ENCODE assay signal across 7 cellular contexts in the genomic region with DNA sequence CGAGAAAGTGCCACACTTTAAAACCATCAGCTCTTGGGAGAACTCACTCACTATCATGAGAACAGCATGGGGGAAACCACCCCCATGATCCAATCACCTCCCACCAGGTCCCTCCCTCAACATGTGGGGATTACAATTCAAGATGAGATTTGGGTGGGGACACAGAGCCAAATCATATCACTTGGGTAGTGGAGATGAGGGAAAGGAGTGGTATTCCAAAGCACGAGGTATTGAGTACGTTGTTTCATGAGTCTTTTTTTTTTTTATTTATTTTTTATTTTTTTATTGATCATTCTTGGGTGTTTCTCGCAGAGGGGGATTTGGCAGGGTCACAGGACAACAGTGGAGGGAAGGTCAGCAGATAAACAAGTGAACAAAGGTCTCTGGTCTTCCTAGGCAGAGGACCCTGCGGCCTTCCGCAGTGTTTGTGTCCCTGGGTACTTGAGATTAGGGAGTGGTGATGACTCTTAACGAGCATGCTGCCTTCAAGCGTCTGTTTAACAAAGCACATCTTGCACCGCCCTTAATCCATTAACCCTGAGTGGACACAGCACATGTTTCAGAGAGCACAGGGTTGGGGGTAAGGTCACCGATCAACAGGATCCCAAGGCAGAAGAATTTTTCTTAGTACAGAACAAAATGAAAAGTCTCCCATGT. TPM values are rescaled to one million over a fixed set of nuclear protein-coding genes. Genes with fewer than 3 reads are reported as not detected.
DNase-seq lines count a peak whose midpoint lies in the region; ATAC-seq and TF ChIP-seq lines count a peak whose summit lies in the region.
"Not testable (repeated sequence)": the region's sequence is repeated elsewhere in the genome, so short reads cannot be mapped to it uniquely, and the experiment has no call there.

No MANE protein-coding gene starts in this region.

- not testable (repeated sequence) for H3K9ac ChIP-seq in neural progenitor cell

- H3K9me3 Mint-ChIP-seq in activated T-helper 1 cell treated with anti-CD3 and anti-CD28 coated beads, Interleukin-12 subunit alpha, Interleukin-12 subunit beta, Interleukin-2, Interleukin-4 antibody, amounts not matched to agents 30 ng/mL and 10 ng/mL and 1 ng/mL, durations not matched to agents 14 hours and 24 hours and 36 hours; dendritic cell treated with granulocyte-macrophage colony-stimulating factor and Interleukin-4, amounts not matched to agents 40 ng/mL and 50 ng/mL, for 4 days; neural progenitor cell; stimulated activated effector memory CD8-positive, alpha-beta T cell treated with anti-CD3 and anti-CD28 coated beads, Interleukin-12 subunit alpha, Interleukin-12 subunit beta, amount 100 ng/mL, for 72 hours: not testable (repeated sequence)

- H3K4me1 Mint-ChIP-seq in activated T-helper 1 cell treated with anti-CD3 and anti-CD28 coated beads, Interleukin-12 subunit alpha, Interleukin-12 subunit beta, Interleukin-2, Interleukin-4 antibody, amounts not matched to agents 30 ng/mL and 10 ng/mL and 1 ng/mL, durations not matched to agents 14 hours and 24 hours and 36 hours (ENCODE audit: low read depth), result peaks cover 44% of the 10 kb centered on the region
- peaks cover 77% of the 10 kb centered on the region for H3K4me1 Mint-ChIP-seq in dendritic cell treated with granulocyte-macrophage colony-stimulating factor and Interleukin-4, amounts not matched to agents 40 ng/mL and 50 ng/mL, for 4 days (ENCODE audit: low read depth)
- H3K4me1 Mint-ChIP-seq in neural progenitor cell, result peaks cover 25% of the 10 kb centered on the region
- H3K4me1 Mint-ChIP-seq in stimulated activated effector memory CD8-positive, alpha-beta T cell treated with anti-CD3 and anti-CD28 coated beads, Interleukin-12 subunit alpha, Interleukin-12 subunit beta, amount 100 ng/mL, for 72 hours, result peaks cover 37% of the 10 kb centered on the region

- not testable (repeated sequence) for H2AFZ ChIP-seq in neural progenitor cell (replicated peaks)

- not testable (repeated sequence) for H3K27me3 Mint-ChIP-seq in activated T-helper 1 cell treated with anti-CD3 and anti-CD28 coated beads, Interleukin-12 subunit alpha, Interleukin-12 subunit beta, Interleukin-2, Interleukin-4 antibody, amounts not matched to agents 30 ng/mL and 10 ng/mL and 1 ng/mL, durations not matched to agents 14 hours and 24 hours and 36 hours (ENCODE audit: insufficient read depth); dendritic cell treated with granulocyte-macrophage colony-stimulating factor and Interleukin-4, amounts not matched to agents 40 ng/mL and 50 ng/mL, for 4 days; neural progenitor cell (ENCODE audit: insufficient read depth, low read depth)

- peaks cover 11% of the 10 kb centered on the region for H3F3A ChIP-seq in neural progenitor cell (ENCODE audit: low read depth)

- CTCF ChIA-PET in HEK293 (lab: Yijun Ruan, JAX), result interaction anchor here (0.7 kb wide), 1 partner anchor 15 kb away, joined by 3 read pairs; no protein-coding TSS in a partner anchor

- peaks cover 12% of the 10 kb centered on the region for H3K79me2 ChIP-seq in neural progenitor cell (ENCODE audit: low read depth)

- 0 out of 2 replicates have a peak overlapping the region, but pooled peaks have one; percentile 22 for H3K27ac ChIP-seq in 22Rv1
- H3K27ac ChIP-seq in HEK293 (ENCODE audit: extremely low read depth, low read depth, low read length); neural progenitor cell: not testable (repeated sequence)
- peak overlapping the region; percentile 79 for H3K27ac ChIP-seq in WERI-Rb-1

- H3K4me1 ChIP-seq in HEK293 (ENCODE audit: control insufficient read depth, insufficient read depth, low read length), result not testable (repeated sequence)
- H3K4me1 ChIP-seq in neural progenitor cell, result peaks cover 11% of the 10 kb centered on the region

- H3K9me3 ChIP-seq in HEK293 (ENCODE audit: control insufficient read depth, insufficient read depth, low read depth, low read length); WERI-Rb-1 (ENCODE audit: severe bottlenecking); neural progenitor cell (ENCODE audit: low read depth): not testable (repeated sequence)

- not testable (repeated sequence) for H3K4me2 ChIP-seq in neural progenitor cell

- H3K27me3 ChIP-seq in WERI-Rb-1 (ENCODE audit: insufficient read depth, low read depth, severe bottlenecking); neural progenitor cell: not testable (repeated sequence)

- H3K4me3 ChIP-seq in HEK293 (ENCODE audit: low read depth, low read length); WERI-Rb-1 (ENCODE audit: low read depth, low read length); neural progenitor cell: not testable (repeated sequence)

- intact Hi-C loops in activated T-helper 1 cell treated with anti-CD3 and anti-CD28 coated beads, Interleukin-12 subunit alpha, Interleukin-12 subunit beta, Interleukin-2, Interleukin-4 antibody, amounts not matched to agents 30 ng/mL and 10 ng/mL and 1 ng/mL, durations not matched to agents 14 hours and 24 hours and 36 hours (cut with micrococcal nuclease); dendritic cell treated with granulocyte-macrophage colony-stimulating factor and Interleukin-4, amounts not matched to agents 40 ng/mL and 50 ng/mL, for 4 days (cut with micrococcal nuclease): not testable (repeated sequence)

- peak overlapping the region; percentile 21 for H3K27ac Mint-ChIP-seq in activated T-helper 1 cell treated with anti-CD3 and anti-CD28 coated beads, Interleukin-12 subunit alpha, Interleukin-12 subunit beta, Interleukin-2, Interleukin-4 antibody, amounts not matched to agents 30 ng/mL and 10 ng/mL and 1 ng/mL, durations not matched to agents 14 hours and 24 hours and 36 hours
- peak overlapping the region; percentile 53 for H3K27ac Mint-ChIP-seq in dendritic cell treated with granulocyte-macrophage colony-stimulating factor and Interleukin-4, amounts not matched to agents 40 ng/mL and 50 ng/mL, for 4 days
- H3K27ac Mint-ChIP-seq in neural progenitor cell, result not testable (repeated sequence)
- H3K27ac Mint-ChIP-seq in stimulated activated effector memory CD8-positive, alpha-beta T cell treated with anti-CD3 and anti-CD28 coated beads, Interleukin-12 subunit alpha, Interleukin-12 subunit beta, amount 100 ng/mL, for 72 hours, result peak overlapping the region; percentile 21

- H3K36me3 ChIP-seq in HEK293 (ENCODE audit: control insufficient read depth in 2 of 2, insufficient read depth in 1 of 2, low read length in 2 of 2), result peaks cover 10 to 18% of the 10 kb centered on the region in 2 experiments; a peak in 2 of 3 replicates
- H3K36me3 ChIP-seq in WERI-Rb-1, result peaks cover 18% of the 10 kb centered on the region
- H3K36me3 ChIP-seq in neural progenitor cell, result not testable (repeated sequence)

- not testable (repeated sequence) for H3K4me3 Mint-ChIP-seq in activated T-helper 1 cell treated with anti-CD3 and anti-CD28 coated beads, Interleukin-12 subunit alpha, Interleukin-12 subunit beta, Interleukin-2, Interleukin-4 antibody, amounts not matched to agents 30 ng/mL and 10 ng/mL and 1 ng/mL, durations not matched to agents 14 hours and 24 hours and 36 hours; dendritic cell treated with granulocyte-macrophage colony-stimulating factor and Interleukin-4, amounts not matched to agents 40 ng/mL and 50 ng/mL, for 4 days; stimulated activated effector memory CD8-positive, alpha-beta T cell treated with anti-CD3 and anti-CD28 coated beads, Interleukin-12 subunit alpha, Interleukin-12 subunit beta, amount 100 ng/mL, for 72 hours
- H3K4me3 Mint-ChIP-seq in neural progenitor cell, result peak overlapping the region; percentile 55

- ATAC-seq in stimulated activated effector memory CD8-positive, alpha-beta T cell treated with anti-CD3 and anti-CD28 coated beads, Interleukin-12 subunit alpha, Interleukin-12 subunit beta, amount 100 ng/mL, for 72 hours, result not testable (repeated sequence)

- TF ChIP-seq CTCF in 22Rv1 (IDR thresholded peaks at IDR 0.05); HEK293 (tag by site-specific recombination; IDR thresholded peaks at IDR 0.05); WERI-Rb-1 (IDR thresholded peaks at IDR 0.05; ENCODE audit: low read depth, low read length); neural progenitor cell (IDR thresholded peaks at IDR 0.05): not testable (repeated sequence)

- peaks cover 15% of the 10 kb centered on the region for H3K36me3 Mint-ChIP-seq in activated T-helper 1 cell treated with anti-CD3 and anti-CD28 coated beads, Interleukin-12 subunit alpha, Interleukin-12 subunit beta, Interleukin-2, Interleukin-4 antibody, amounts not matched to agents 30 ng/mL and 10 ng/mL and 1 ng/mL, durations not matched to agents 14 hours and 24 hours and 36 hours (ENCODE audit: low read depth)
- H3K36me3 Mint-ChIP-seq in dendritic cell treated with granulocyte-macrophage colony-stimulating factor and Interleukin-4, amounts not matched to agents 40 ng/mL and 50 ng/mL, for 4 days (ENCODE audit: low read depth), result peaks cover 23% of the 10 kb centered on the region
- not testable (repeated sequence) for H3K36me3 Mint-ChIP-seq in neural progenitor cell
- peaks cover 27% of the 10 kb centered on the region for H3K36me3 Mint-ChIP-seq in stimulated activated effector memory CD8-positive, alpha-beta T cell treated with anti-CD3 and anti-CD28 coated beads, Interleukin-12 subunit alpha, Interleukin-12 subunit beta, amount 100 ng/mL, for 72 hours

- DNase-seq in WERI-Rb-1; activated T-helper 1 cell treated with anti-CD3 and anti-CD28 coated beads, Interleukin-12 subunit alpha, Interleukin-12 subunit beta, Interleukin-2, Interleukin-4 antibody, amounts not matched to agents 30 ng/mL and 10 ng/mL and 1 ng/mL, durations not matched to agents 14 hours and 24 hours and 36 hours (ENCODE audit: low spot score); neural progenitor cell (ENCODE audit: low spot score); stimulated activated effector memory CD8-positive, alpha-beta T cell treated with anti-CD3 and anti-CD28 coated beads, Interleukin-12 subunit alpha, Interleukin-12 subunit beta, amount 100 ng/mL, for 72 hours (ENCODE audit: low spot score in 2 of 2): not testable (repeated sequence)

- H4K20me1 ChIP-seq in neural progenitor cell (ENCODE audit: low read depth), result not testable (repeated sequence)

- POLR2A ChIA-PET in HEK293 (lab: Yijun Ruan, JAX), result interaction anchor here (0.5 to 2.8 kb wide), 2 partner anchors 19 to 25 kb away, joined by 3 to 25 read pairs; a partner anchor contains a TSS

RNA-seq across cellular contexts. Expression of a gene that starts 2.2 kb away (rescaled TPM):
- 57.7 and 62.8 TPM in 2 replicates for total RNA-seq in activated T-helper 1 cell treated with anti-CD3 and anti-CD28 coated beads, Interleukin-12 subunit alpha, Interleukin-12 subunit beta, Interleukin-2, Interleukin-4 antibody, amounts not matched to agents 30 ng/mL and 10 ng/mL and 1 ng/mL, durations not matched to agents 14 hours and 24 hours and 36 hours
- total RNA-seq in neural progenitor cell (ENCODE audit: low replicate concordance), result 77.7 and 106 TPM in 2 replicates

RNA-seq across cellular contexts. Expression of a gene that starts 14.5 kb away (rescaled TPM):
- 93.7 and 103 TPM in 2 replicates for total RNA-seq in activated T-helper 1 cell treated with anti-CD3 and anti-CD28 coated beads, Interleukin-12 subunit alpha, Interleukin-12 subunit beta, Interleukin-2, Interleukin-4 antibody, amounts not matched to agents 30 ng/mL and 10 ng/mL and 1 ng/mL, durations not matched to agents 14 hours and 24 hours and 36 hours
- 19.4 and 44.5 TPM in 2 replicates for total RNA-seq in neural progenitor cell (ENCODE audit: low replicate concordance)

RNA-seq across cellular contexts. Expression of a gene that starts 19.0 kb away (rescaled TPM):
- 72.6 and 73.2 TPM in 2 replicates for total RNA-seq in activated T-helper 1 cell treated with anti-CD3 and anti-CD28 coated beads, Interleukin-12 subunit alpha, Interleukin-12 subunit beta, Interleukin-2, Interleukin-4 antibody, amounts not matched to agents 30 ng/mL and 10 ng/mL and 1 ng/mL, durations not matched to agents 14 hours and 24 hours and 36 hours
- 120 and 124 TPM in 2 replicates for total RNA-seq in neural progenitor cell (ENCODE audit: low replicate concordance)

RNA-seq across cellular contexts. Expression of a gene that starts 44.7 kb away (rescaled TPM):
- total RNA-seq in activated T-helper 1 cell treated with anti-CD3 and anti-CD28 coated beads, Interleukin-12 subunit alpha, Interleukin-12 subunit beta, Interleukin-2, Interleukin-4 antibody, amounts not matched to agents 30 ng/mL and 10 ng/mL and 1 ng/mL, durations not matched to agents 14 hours and 24 hours and 36 hours, result 52.1 and 52.4 TPM in 2 replicates
- total RNA-seq in neural progenitor cell (ENCODE audit: low replicate concordance), result 22.7 and 37.4 TPM in 2 replicates

RNA-seq across cellular contexts. Expression of a gene that starts 50.2 kb away (rescaled TPM):
- 273 and 290 TPM in 2 replicates for total RNA-seq in activated T-helper 1 cell treated with anti-CD3 and anti-CD28 coated beads, Interleukin-12 subunit alpha, Interleukin-12 subunit beta, Interleukin-2, Interleukin-4 antibody, amounts not matched to agents 30 ng/mL and 10 ng/mL and 1 ng/mL, durations not matched to agents 14 hours and 24 hours and 36 hours
- total RNA-seq in neural progenitor cell (ENCODE audit: low replicate concordance), result 144 and 200 TPM in 2 replicates
